ENCODE assay signal across 8 cellular contexts in the genomic region with DNA sequence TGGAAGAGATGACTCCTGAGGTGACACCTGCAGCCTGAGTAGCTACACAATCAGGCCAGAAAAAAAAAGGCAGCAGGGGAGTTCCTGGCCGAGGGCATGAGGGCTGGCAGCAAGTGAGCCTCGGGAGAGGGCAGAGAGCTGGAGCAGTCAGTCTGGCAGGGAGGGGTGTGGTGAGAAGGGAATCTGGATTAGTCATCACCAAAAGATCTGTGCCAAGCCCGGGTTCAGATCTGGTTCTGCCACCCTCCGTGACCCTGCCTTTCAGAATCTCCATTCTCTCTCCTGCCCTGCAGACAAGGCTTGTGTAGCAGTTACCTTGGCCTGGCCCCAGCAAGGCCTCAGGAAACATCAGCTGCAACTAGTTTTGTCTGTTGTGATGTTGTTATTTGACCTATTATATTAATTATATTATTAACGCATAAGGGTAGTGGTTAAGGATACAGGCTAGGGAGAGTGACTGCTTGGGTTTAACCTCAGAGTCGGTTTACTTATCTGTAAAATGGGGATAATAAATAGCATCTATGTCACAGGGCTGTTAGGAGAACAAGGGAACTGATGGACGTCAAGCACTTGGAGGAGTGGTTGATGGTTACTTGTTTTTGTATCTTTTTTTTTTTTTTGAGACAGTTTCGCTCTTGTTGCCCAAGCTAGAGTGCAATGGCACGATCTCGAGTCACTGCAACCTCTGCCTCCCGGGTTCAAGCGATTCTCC. TPM values are rescaled to one million over a fixed set of nuclear protein-coding genes. Genes with fewer than 3 reads are reported as not detected.
DNase-seq lines count a peak whose midpoint lies in the region; ATAC-seq lines count a peak whose summit lies in the region.

No MANE protein-coding gene starts in this region.

- H3K4me3 Mint-ChIP-seq in activated naive CD4-positive, alpha-beta T cell treated with anti-CD3 and anti-CD28 coated beads, Interleukin-2, amount 50 U/mL, for 24 hours, result no peak overlapping the region
- no peak overlapping the region for H3K4me3 Mint-ChIP-seq in T-helper 17 cell
- H3K4me3 Mint-ChIP-seq in stimulated activated effector memory CD8-positive, alpha-beta T cell treated with anti-CD3 and anti-CD28 coated beads, Interleukin-12 subunit alpha, Interleukin-12 subunit beta, amount 100 ng/mL, for 72 hours, result peak overlapping the region; percentile 16

- H3K9me3 Mint-ChIP-seq in activated naive CD4-positive, alpha-beta T cell treated with anti-CD3 and anti-CD28 coated beads, Interleukin-2, amount 50 U/mL, for 24 hours, result no peaks in the 10 kb centered on the region
- peaks cover 2% of the 10 kb centered on the region for H3K9me3 Mint-ChIP-seq in stimulated activated effector memory CD8-positive, alpha-beta T cell treated with anti-CD3 and anti-CD28 coated beads, Interleukin-12 subunit alpha, Interleukin-12 subunit beta, amount 100 ng/mL, for 72 hours

- intact Hi-C loops in cardiac septum (cut with DNase I), result loop anchor here (10.0 kb wide), 1 partner anchor 638 kb away; a partner anchor contains a TSS

- no peaks in the 10 kb centered on the region for H3K9me3 ChIP-seq in T-helper 17 cell (ENCODE audit: control insufficient read depth, low read length, poor library complexity, severe bottlenecking)

- H3K27ac Mint-ChIP-seq in activated naive CD4-positive, alpha-beta T cell treated with anti-CD3 and anti-CD28 coated beads, Interleukin-2, amount 50 U/mL, for 24 hours, result peak overlapping the region; percentile 84
- H3K27ac Mint-ChIP-seq in T-helper 17 cell, result peak overlapping the region; percentile 53
- H3K27ac Mint-ChIP-seq in stimulated activated effector memory CD8-positive, alpha-beta T cell treated with anti-CD3 and anti-CD28 coated beads, Interleukin-12 subunit alpha, Interleukin-12 subunit beta, amount 100 ng/mL, for 72 hours, result no peak overlapping the region

- H3K36me3 Mint-ChIP-seq in activated naive CD4-positive, alpha-beta T cell treated with anti-CD3 and anti-CD28 coated beads, Interleukin-2, amount 50 U/mL, for 24 hours, result peaks cover 4% of the 10 kb centered on the region
- H3K36me3 Mint-ChIP-seq in T-helper 17 cell (ENCODE audit: low read depth), result no peaks in the 10 kb centered on the region
- H3K36me3 Mint-ChIP-seq in stimulated activated effector memory CD8-positive, alpha-beta T cell treated with anti-CD3 and anti-CD28 coated beads, Interleukin-12 subunit alpha, Interleukin-12 subunit beta, amount 100 ng/mL, for 72 hours, result peaks cover 28% of the 10 kb centered on the region

- no peak for ATAC-seq in T-helper 17 cell
- ATAC-seq in stimulated activated effector memory CD8-positive, alpha-beta T cell treated with anti-CD3 and anti-CD28 coated beads, Interleukin-12 subunit alpha, Interleukin-12 subunit beta, amount 100 ng/mL, for 72 hours, result no peak

- H3K4me1 Mint-ChIP-seq in activated naive CD4-positive, alpha-beta T cell treated with anti-CD3 and anti-CD28 coated beads, Interleukin-2, amount 50 U/mL, for 24 hours, result peaks cover 21% of the 10 kb centered on the region
- H3K4me1 Mint-ChIP-seq in T-helper 17 cell, result peaks cover 19% of the 10 kb centered on the region
- peaks cover 29% of the 10 kb centered on the region for H3K4me1 Mint-ChIP-seq in stimulated activated effector memory CD8-positive, alpha-beta T cell treated with anti-CD3 and anti-CD28 coated beads, Interleukin-12 subunit alpha, Interleukin-12 subunit beta, amount 100 ng/mL, for 72 hours

- no peaks in the 10 kb centered on the region for H3K27me3 Mint-ChIP-seq in activated naive CD4-positive, alpha-beta T cell treated with anti-CD3 and anti-CD28 coated beads, Interleukin-2, amount 50 U/mL, for 24 hours
- no peaks in the 10 kb centered on the region for H3K27me3 Mint-ChIP-seq in T-helper 17 cell

- DNase-seq in activated naive CD4-positive, alpha-beta T cell (lab: John Stamatoyannopoulos, UW), result no peak
- DNase-seq in T-helper 17 cell, result no peak
- DNase-seq in cardiac septum (ENCODE audit: low spot score), result peak; percentile 81
- no peak for DNase-seq in stimulated activated effector memory CD8-positive, alpha-beta T cell treated with anti-CD3 and anti-CD28 coated beads, Interleukin-12 subunit alpha, Interleukin-12 subunit beta, amount 100 ng/mL, for 72 hours (ENCODE audit: low spot score in 2 of 2)
- DNase-seq in UCSD-AML1 (lab: John Stamatoyannopoulos, UW; ENCODE audit: unreplicated experiment), result no peak
- DNase-seq in activated gamma-delta T cell (lab: John Stamatoyannopoulos, UW), result no peak
- no peak for DNase-seq in activated CD4-positive, alpha-beta T cell treated with anti-CD3 and anti-CD28 coated beads for 1 hour

RNA-seq across cellular contexts. Expression of a gene that starts 2.7 kb away (rescaled TPM):
- 100 to 1,000 TPM; 323 to 327 TPM for total RNA-seq in T-helper 17 cell
- total RNA-seq in cardiac septum, result 892 TPM

RNA-seq across cellular contexts. Expression of a gene that starts 15.1 kb away (rescaled TPM):
- total RNA-seq in T-helper 17 cell (not detected), cardiac septum (1,917 TPM)

RNA-seq across cellular contexts. Expression of a gene that starts 21.9 kb away (rescaled TPM):
- total RNA-seq in T-helper 17 cell (100 to 1,000 TPM; 127 to 131 TPM), cardiac septum (142 TPM)

RNA-seq across cellular contexts. Expression of a gene that starts 22.5 kb away (rescaled TPM):
- total RNA-seq in T-helper 17 cell, result 10 to 100 TPM; 26.4 to 28.2 TPM
- 98.7 TPM for total RNA-seq in cardiac septum

RNA-seq across cellular contexts. Expression of a gene that starts 26.2 kb away (rescaled TPM):
- total RNA-seq in T-helper 17 cell (not detected), cardiac septum (not detected)

Comparison
In these comparisons a context has a peak if more than half of its experiments do, and no peak if none do; other contexts are left out.
1. RNA of a gene that starts 15.1 kb away (total RNA-seq): 1,917 TPM in cardiac septum (single experiment); not detected in T-helper 17 cell; every median in the first group is over 1,000 times any median in the second.